ENCODE assay signal across 13 cellular contexts in genomic region chr6:11218077-11218392, GRCh38. TPM values are rescaled to one million over a fixed set of nuclear protein-coding genes. Genes with fewer than 3 reads are reported as not detected.
A peak's percentile ranks its signal among the peaks of the same experiment; 100 is the strongest.
DNase-seq lines count a peak whose midpoint lies in the region; ATAC-seq and TF ChIP-seq lines count a peak whose summit lies in the region.
"Had no signal": no experiment of that assay in that cellular context is flagged by ENCODE, and none has a peak within 500 bp of the region (broad histone marks: within the 10 kb centered on the region; RNA-seq: fewer than 3 reads in every experiment).

No MANE protein-coding gene starts in this region.

- intact Hi-C loops in left ventricle myocardium inferior (cut with micrococcal nuclease) (no loop called here), cardiac septum (cut with DNase I) (loop anchor here (5.0 kb wide), 1 partner anchor 139 kb away; no protein-coding TSS in a partner anchor), ovary (cut with DNase I) (no loop called here)

- peaks cover 100% of the 10 kb centered on the region for H3K4me1 ChIP-seq in left ventricle myocardium inferior
- no peaks in the 10 kb centered on the region for H3K4me1 ChIP-seq in ovary (ENCODE audit: insufficient read depth)
- H3K4me1 ChIP-seq in BE2C, result no peaks in the 10 kb centered on the region

- H3K27ac Mint-ChIP-seq in effector memory CD8-positive, alpha-beta T cell, result peak overlapping the region; percentile 12 to 49
- H3K27ac Mint-ChIP-seq in nephron (peak overlapping the region; percentile 76 to 91 (median 83)), type B pancreatic cell (peak overlapping the region; percentile 45)
- H3K27ac Mint-ChIP-seq: activated naive CD8-positive, alpha-beta T cell treated with anti-CD3 and anti-CD28 coated beads, Interleukin-2, amount 50 U/mL, for 24 hours had no signal

- H3K27ac ChIP-seq in left ventricle myocardium inferior (replicated peaks) (peak overlapping the region; percentile 87), ovary (no peak overlapping the region)

- ATAC-seq in effector memory CD8-positive, alpha-beta T cell (replicated peaks), result no peak
- ATAC-seq: activated naive CD8-positive, alpha-beta T cell treated with anti-CD3 and anti-CD28 coated beads, Interleukin-2, amount 50 U/mL, for 24 hours had no signal

- no peaks in the 10 kb centered on the region for H3K9me3 Mint-ChIP-seq in effector memory CD8-positive, alpha-beta T cell
- H3K9me3 Mint-ChIP-seq in nephron, result no peaks in the 10 kb centered on the region
- H3K9me3 Mint-ChIP-seq in type B pancreatic cell, result no peaks in the 10 kb centered on the region
- H3K9me3 Mint-ChIP-seq: activated naive CD8-positive, alpha-beta T cell treated with anti-CD3 and anti-CD28 coated beads, Interleukin-2, amount 50 U/mL, for 24 hours had no signal

- DNase-seq in left ventricle myocardium inferior (no peak), cardiac septum (ENCODE audit: low spot score) (no peak), type B pancreatic cell (ENCODE audit: extremely low spot score, unreplicated experiment) (no peak), DMS153 (lab: John Stamatoyannopoulos, UW) (no peak), ovary (no peak), BE2C (no peak)
- no peak for DNase-seq in effector memory CD8-positive, alpha-beta T cell
- DNase-seq: activated naive CD8-positive, alpha-beta T cell treated with anti-CD3 and anti-CD28 coated beads, Interleukin-2, amount 50 U/mL, for 24 hours; mammary epithelial cell; NCI-H510A; retina; RPMI8226 had no signal

- 95 to 97% (median 96%) methylated on average over 2 of the region's 2 CpGs for WGBS in ovary, 3 donors

- no peak for TF ChIP-seq EP300 in ovary (IDR thresholded peaks at IDR 0.05)

- H3K36me3 ChIP-seq in left ventricle myocardium inferior (no peaks in the 10 kb centered on the region), ovary (no peaks in the 10 kb centered on the region), BE2C (no peaks in the 10 kb centered on the region)

- TF ChIP-seq POLR2A in ovary (IDR thresholded peaks at IDR 0.05), result no peak

- peak overlapping the region in 1 of 2 donors; percentile 13 for H3K4me3 Mint-ChIP-seq in effector memory CD8-positive, alpha-beta T cell
- no peak overlapping the region for H3K4me3 Mint-ChIP-seq in nephron
- H3K4me3 Mint-ChIP-seq in type B pancreatic cell, result peak overlapping the region; percentile 13
- H3K4me3 Mint-ChIP-seq: activated naive CD8-positive, alpha-beta T cell treated with anti-CD3 and anti-CD28 coated beads, Interleukin-2, amount 50 U/mL, for 24 hours had no signal

- no peaks in the 10 kb centered on the region for H3K27me3 Mint-ChIP-seq in effector memory CD8-positive, alpha-beta T cell
- no peaks in the 10 kb centered on the region for H3K27me3 Mint-ChIP-seq in nephron (ENCODE audit: low read depth)
- H3K27me3 Mint-ChIP-seq in type B pancreatic cell, result no peaks in the 10 kb centered on the region
- H3K27me3 Mint-ChIP-seq: activated naive CD8-positive, alpha-beta T cell treated with anti-CD3 and anti-CD28 coated beads, Interleukin-2, amount 50 U/mL, for 24 hours had no signal

- peaks cover 41 to 73% of the 10 kb centered on the region in 2 donors for H3K4me1 Mint-ChIP-seq in effector memory CD8-positive, alpha-beta T cell (ENCODE audit: low read depth in 2 of 2)
- H3K4me1 Mint-ChIP-seq in nephron, result peaks cover 60% of the 10 kb centered on the region
- H3K4me1 Mint-ChIP-seq in type B pancreatic cell (ENCODE audit: unreplicated experiment), result peaks cover 49% of the 10 kb centered on the region

- peak overlapping the region; percentile 70 for H3K4me3 ChIP-seq in left ventricle myocardium inferior
- H3K4me3 ChIP-seq in ovary, result no peak overlapping the region
- H3K4me3 ChIP-seq in BE2C (ENCODE audit: low read depth, low read length), result no peak overlapping the region

- no peak for TF ChIP-seq CTCF in left ventricle myocardium inferior (IDR thresholded peaks at IDR 0.05; ENCODE audit: borderline replicate concordance)
- no peak for TF ChIP-seq CTCF in nephron (IDR thresholded peaks at IDR 0.05; ENCODE audit: unreplicated experiment in 3 of 3)
- no peak for TF ChIP-seq CTCF in type B pancreatic cell (conservative IDR thresholded peaks at IDR 0.05)
- no peak for TF ChIP-seq CTCF in ovary (IDR thresholded peaks at IDR 0.05)
- no peak for TF ChIP-seq CTCF in BE2C (IDR thresholded peaks at IDR 0.05; ENCODE audit: low read depth, low read length)

- no peaks in the 10 kb centered on the region for H3K9me3 ChIP-seq in left ventricle myocardium inferior (replicated peaks)
- H3K9me3 ChIP-seq in ovary, result no peaks in the 10 kb centered on the region
- no peaks in the 10 kb centered on the region for H3K9me3 ChIP-seq in BE2C

- H3K27me3 ChIP-seq in left ventricle myocardium inferior (ENCODE audit: low read depth) (no peaks in the 10 kb centered on the region), ovary (no peaks in the 10 kb centered on the region), BE2C (no peaks in the 10 kb centered on the region)

- H3K36me3 Mint-ChIP-seq in effector memory CD8-positive, alpha-beta T cell (ENCODE audit: insufficient read depth), result peaks cover 22% of the 10 kb centered on the region
- H3K36me3 Mint-ChIP-seq in nephron (ENCODE audit: low read depth), result peaks cover 8% of the 10 kb centered on the region
- H3K36me3 Mint-ChIP-seq in type B pancreatic cell, result peaks cover 26% of the 10 kb centered on the region

RNA-seq across cellular contexts. Expression of gene NEDD9, which starts 14.4 kb away (rescaled TPM):
- total RNA-seq in left ventricle myocardium inferior (28.1 TPM), cardiac septum (14.1 TPM), type B pancreatic cell (ENCODE audit: low replicate concordance) (21.3 and 29.0 TPM in 2 replicates), ovary (10 to 100 TPM in 5 of 7 donors, 1 to 10 TPM in 2; 5.0 to 49.4 (median 17.4) TPM)
- 10 to 100 TPM in 1 of 2 donors, 1 to 10 TPM in 1; 8.7 to 13.7 TPM for polyA plus RNA-seq in ovary
- 0.17 TPM for polyA plus RNA-seq in BE2C (2012; ENCODE audit: insufficient read depth, insufficient read length, low read depth)

Comparison
In these comparisons a context has a peak if more than half of its experiments do, and no peak if none do; other contexts are left out.
1. H3K27ac Mint-ChIP-seq: peak in every context shown above with its lines; median percentile 83 in nephron; 45 in type B pancreatic cell; 30 in effector memory CD8-positive, alpha-beta T cell.